Comparison of ENCODE assay signal across 8 cellular contexts in genomic region chr19:19406878-19407639, GRCh38. TPM values are rescaled to one million over a fixed set of nuclear protein-coding genes. Genes with fewer than 3 reads are reported as not detected.
A peak's percentile ranks its signal among the peaks of the same experiment; 100 is the strongest.
DNase-seq lines count a peak whose midpoint lies in the region; ATAC-seq and TF ChIP-seq lines count a peak whose summit lies in the region.

No MANE protein-coding gene starts in this region.

- intact Hi-C loops in Right ventricle myocardium inferior (cut with DNase I) (loop anchor here (2.0 to 5.0 kb wide), 3 partner anchors 40 to 80 kb away; no protein-coding TSS in a partner anchor), esophagus squamous epithelium (cut with DNase I) (no loop called here)

- peaks cover 69% of the 10 kb centered on the region for H3K79me2 ChIP-seq in neural progenitor cell (ENCODE audit: low read depth)

- no peak for ATAC-seq in Right ventricle myocardium inferior
- ATAC-seq in HG03520 (IDR thresholded peaks at IDR 0.05; ENCODE audit: unreplicated experiment) = no peak
- ATAC-seq in HG03139 (IDR thresholded peaks at IDR 0.05; ENCODE audit: unreplicated experiment) = no peak

- H3K27me3 Mint-ChIP-seq in neural progenitor cell (ENCODE audit: insufficient read depth, low read depth) = peaks cover 5% of the 10 kb centered on the region

- H3K4me3 ChIP-seq in cardiac muscle cell (peak overlapping the region; percentile 92), esophagus squamous epithelium (peak overlapping the region; percentile 89 to 97 (median 92)), neural progenitor cell (peak overlapping the region; percentile 93)

- H3K4me1 ChIP-seq in cardiac muscle cell (ENCODE audit: low read depth) (peaks cover 34% of the 10 kb centered on the region), esophagus squamous epithelium (peaks cover 42 to 87% (median 44%) of the 10 kb centered on the region in 3 donors), neural progenitor cell (peaks cover 42% of the 10 kb centered on the region)

- H3K4me2 ChIP-seq in neural progenitor cell = peak overlapping the region; percentile 83

- peak overlapping the region; percentile 54 for H3K9ac ChIP-seq in neural progenitor cell

- H3K9me3 ChIP-seq in cardiac muscle cell (ENCODE audit: low read depth) (no peaks in the 10 kb centered on the region), esophagus squamous epithelium (no peaks in the 10 kb centered on the region), neural progenitor cell (ENCODE audit: low read depth) (no peaks in the 10 kb centered on the region)

- H3K27me3 ChIP-seq in cardiac muscle cell = no peaks in the 10 kb centered on the region
- H3K27me3 ChIP-seq in esophagus squamous epithelium = no peaks in the 10 kb centered on the region
- H3K27me3 ChIP-seq in neural progenitor cell = peaks cover 15% of the 10 kb centered on the region

- H3K36me3 Mint-ChIP-seq in neural progenitor cell = peaks cover 9% of the 10 kb centered on the region

- DNase-seq in cardiac muscle cell (ENCODE audit: low read depth in 1 of 2, low spot score in 1 of 2) (peak in 1 of 2 donors; percentile 45), Right ventricle myocardium inferior (ENCODE audit: missing footprints) (no peak), MV-4-11 (lab: John Stamatoyannopoulos, UW) (peak; percentile 76), esophagus squamous epithelium (lab: John Stamatoyannopoulos, UW) (no peak), neural progenitor cell (ENCODE audit: low spot score) (peak; percentile 28)
- peak; percentile 46 for DNase-seq in activated CD8-positive, alpha-beta memory T cell treated with anti-CD3 and anti-CD28 coated beads, Interleukin-2, amount 50 U/mL, for 4 hours

- H3K27ac ChIP-seq in cardiac muscle cell = peak overlapping the region; percentile 82
- H3K27ac ChIP-seq in esophagus squamous epithelium = peak overlapping the region; percentile 89 to 92 (median 90)
- peak overlapping the region; percentile 31 for H3K27ac ChIP-seq in neural progenitor cell

- peaks cover 42% of the 10 kb centered on the region for H3K4me1 Mint-ChIP-seq in neural progenitor cell

- TF ChIP-seq CTCF in cardiac muscle cell (IDR thresholded peaks at IDR 0.05; ENCODE audit: low read depth, low read length) (peak; percentile 36), esophagus squamous epithelium (IDR thresholded peaks at IDR 0.05) (peak in 3 of 6 experiments; percentile 26 to 47 (median 36)), neural progenitor cell (IDR thresholded peaks at IDR 0.05) (peak; percentile 25)

- H3K9me3 Mint-ChIP-seq in neural progenitor cell = no peaks in the 10 kb centered on the region

- H3K27ac Mint-ChIP-seq in neural progenitor cell = peak overlapping the region; percentile 95

- no peak for TF ChIP-seq POLR2A in esophagus squamous epithelium (IDR thresholded peaks at IDR 0.05)

- H3F3A ChIP-seq in neural progenitor cell (ENCODE audit: low read depth) = peaks cover 33% of the 10 kb centered on the region

- H3K4me3 Mint-ChIP-seq in neural progenitor cell = peak overlapping the region; percentile 99

- no peak overlapping the region for H2AFZ ChIP-seq in neural progenitor cell (replicated peaks)

- H3K36me3 ChIP-seq in cardiac muscle cell (no peaks in the 10 kb centered on the region), esophagus squamous epithelium (no peaks in the 10 kb centered on the region), neural progenitor cell (no peaks in the 10 kb centered on the region)

- 31 to 34% methylated on average over 9 to 12 of the region's 12 CpGs for WGBS in esophagus squamous epithelium, 2 donors

- H4K20me1 ChIP-seq in neural progenitor cell (ENCODE audit: low read depth) = peaks cover 56% of the 10 kb centered on the region

RNA-seq across cellular contexts. Expression of gene GATAD2A, which starts 1.6 kb away (rescaled TPM):
- 72.9 and 98.3 TPM in 2 replicates for total RNA-seq in cardiac muscle cell
- 32.3 and 39.4 TPM in 2 replicates for polyA plus RNA-seq in cardiac muscle cell
- 25.9 TPM for total RNA-seq in Right ventricle myocardium inferior
- total RNA-seq in esophagus squamous epithelium = 10 to 100 TPM; 39.7 to 81.4 (median 41.6) TPM
- 37.9 and 49.8 TPM in 2 replicates for total RNA-seq in neural progenitor cell (ENCODE audit: low replicate concordance)

Comparison
In these comparisons a context has a peak if more than half of its experiments do, and no peak if none do; other contexts are left out.
1. DNase-seq: peak in MV-4-11 (single experiment), activated CD8-positive, alpha-beta memory T cell treated with anti-CD3 and anti-CD28 coated beads, Interleukin-2, amount 50 U/mL, for 4 hours (single experiment) and neural progenitor cell (single experiment); none in Right ventricle myocardium inferior (single experiment) and esophagus squamous epithelium (single experiment).
2. H3K27ac ChIP-seq: peak in every context shown above with its lines; median percentile 90 in esophagus squamous epithelium; 82 in cardiac muscle cell; 31 in neural progenitor cell.
3. Peak in every context shown above with its lines, with median percentiles within 50 percentile points of each other: H3K4me3 ChIP-seq.